In the genomic region with DNA sequence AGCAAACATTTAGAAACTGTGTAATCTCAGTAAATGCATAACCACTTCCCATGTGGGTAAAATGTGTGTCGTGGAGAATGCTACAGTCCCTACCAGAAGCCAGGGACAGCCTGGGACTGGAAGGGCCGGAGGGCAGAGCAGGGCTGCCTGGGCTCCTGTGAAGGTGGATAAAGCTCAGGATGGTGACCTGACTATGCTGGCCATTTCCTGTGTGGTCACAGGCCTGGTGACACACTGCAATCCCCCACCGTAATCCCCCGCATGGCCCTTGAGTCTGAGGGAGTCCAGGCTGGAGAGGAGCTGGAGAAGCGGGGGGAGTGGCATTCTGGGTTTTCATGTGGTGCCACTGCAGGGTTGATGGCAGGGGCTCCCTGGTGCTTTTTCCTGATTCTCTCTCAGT, we compare ENCODE assay signal across 31 cellular contexts.
"Had no signal": no experiment of that assay in that cellular context is flagged by ENCODE, and none has a peak within 500 bp of the region (broad histone marks: within the 10 kb centered on the region; RNA-seq: fewer than 3 reads in every experiment).

No MANE protein-coding gene starts in this region.

- H3K27ac Mint-ChIP-seq: activated CD4-positive, alpha-beta memory T cell treated with anti-CD3 and anti-CD28 coated beads for 36 hours; activated CD4-positive, alpha-beta T cell treated with anti-CD3 and anti-CD28 coated beads for 36 hours; activated CD4-positive, alpha-beta T cell treated with anti-CD3 and anti-CD28 coated beads, Interleukin-2, amount 10 ng/mL, durations not matched to agents 24 days and 14 days; activated CD8-positive, alpha-beta memory T cell treated with anti-CD3 and anti-CD28 coated beads, Interleukin-2, amount 10 ng/mL, durations not matched to agents 7 days and 5 days; activated CD8-positive, alpha-beta T cell treated with anti-CD3 and anti-CD28 coated beads, Interleukin-2, amount 10 ng/mL, durations not matched to agents 7 days and 5 days; activated naive CD4-positive, alpha-beta T cell treated with anti-CD3 and anti-CD28 coated beads for 36 hours; activated naive CD4-positive, alpha-beta T cell treated with anti-CD3 and anti-CD28 coated beads, Interleukin-2, amount 50 U/mL, for 24 hours; activated naive CD8-positive, alpha-beta T cell treated with anti-CD3 and anti-CD28 coated beads for 36 hours; activated naive CD8-positive, alpha-beta T cell treated with anti-CD3 and anti-CD28 coated beads, Interleukin-2, amount 50 U/mL, for 24 hours; activated T-helper 1 cell treated with anti-CD3 and anti-CD28 coated beads, Interleukin-12 subunit alpha, Interleukin-12 subunit beta, Interleukin-2, Interleukin-4 antibody, amounts not matched to agents 30 ng/mL and 10 ng/mL and 1 ng/mL, durations not matched to agents 14 hours and 24 hours and 36 hours; activated T-helper 2 cell treated with anti-CD3 and anti-CD28 coated beads, Interferon-gamma antibody, Interleukin-2, Interleukin-4, amounts not matched to agents 10 μg/mL and 5 μg/mL and 100 μg/mL, durations not matched to agents 14 hours and 24 hours and 36 hours; effector memory CD8-positive, alpha-beta T cell had no signal

- H3K4me3 ChIP-seq: adrenal gland, body of pancreas, esophagus squamous epithelium, gastroesophageal sphincter had no signal

- ATAC-seq: activated CD4-positive, alpha-beta T cell treated with anti-CD3 and anti-CD28 coated beads for 36 hours; activated CD8-positive, alpha-beta memory T cell treated with anti-CD3 and anti-CD28 coated beads, Interleukin-2, amount 10 ng/mL, durations not matched to agents 7 days and 5 days; activated CD8-positive, alpha-beta T cell treated with anti-CD3 and anti-CD28 coated beads, Interleukin-2, amount 10 ng/mL, durations not matched to agents 7 days and 5 days; activated naive CD8-positive, alpha-beta T cell treated with anti-CD3 and anti-CD28 coated beads, Interleukin-2, amount 50 U/mL, for 24 hours; body of pancreas; effector memory CD8-positive, alpha-beta T cell; gastroesophageal sphincter had no signal

- H3K27me3 ChIP-seq: adrenal gland, body of pancreas, esophagus squamous epithelium, gastroesophageal sphincter had no signal

- H3K27me3 Mint-ChIP-seq: activated CD4-positive, alpha-beta memory T cell treated with anti-CD3 and anti-CD28 coated beads for 36 hours; activated CD4-positive, alpha-beta T cell treated with anti-CD3 and anti-CD28 coated beads for 36 hours; activated CD4-positive, alpha-beta T cell treated with anti-CD3 and anti-CD28 coated beads, Interleukin-2, amount 10 ng/mL, durations not matched to agents 24 days and 14 days; activated CD8-positive, alpha-beta memory T cell treated with anti-CD3 and anti-CD28 coated beads, Interleukin-2, amount 10 ng/mL, durations not matched to agents 7 days and 5 days; activated naive CD4-positive, alpha-beta T cell treated with anti-CD3 and anti-CD28 coated beads, Interleukin-2, amount 50 U/mL, for 24 hours; activated naive CD8-positive, alpha-beta T cell treated with anti-CD3 and anti-CD28 coated beads for 36 hours; activated naive CD8-positive, alpha-beta T cell treated with anti-CD3 and anti-CD28 coated beads, Interleukin-2, amount 50 U/mL, for 24 hours; effector memory CD8-positive, alpha-beta T cell had no signal

- H3K36me3 ChIP-seq: adrenal gland, esophagus squamous epithelium, gastroesophageal sphincter had no signal

- H3K4me1 Mint-ChIP-seq: activated CD4-positive, alpha-beta T cell treated with anti-CD3 and anti-CD28 coated beads for 36 hours; activated CD4-positive, alpha-beta T cell treated with anti-CD3 and anti-CD28 coated beads, Interleukin-2, amount 10 ng/mL, durations not matched to agents 24 days and 14 days; activated CD8-positive, alpha-beta memory T cell treated with anti-CD3 and anti-CD28 coated beads, Interleukin-2, amount 10 ng/mL, durations not matched to agents 7 days and 5 days; activated naive CD4-positive, alpha-beta T cell treated with anti-CD3 and anti-CD28 coated beads, Interleukin-2, amount 50 U/mL, for 24 hours; activated naive CD8-positive, alpha-beta T cell treated with anti-CD3 and anti-CD28 coated beads for 36 hours; activated naive CD8-positive, alpha-beta T cell treated with anti-CD3 and anti-CD28 coated beads, Interleukin-2, amount 50 U/mL, for 24 hours had no signal

- DNase-seq: activated CD4-positive, alpha-beta memory T cell treated with anti-CD3 and anti-CD28 coated beads for 36 hours; activated CD4-positive, alpha-beta T cell treated with anti-CD3 and anti-CD28 coated beads for 36 hours; activated CD4-positive, alpha-beta T cell treated with anti-CD3 and anti-CD28 coated beads, Interleukin-2, amount 10 ng/mL, durations not matched to agents 24 days and 14 days; activated CD4-positive, CD25-positive, alpha-beta regulatory T cell; activated CD4-positive, CD25-positive, alpha-beta regulatory T cell treated with anti-CD3 and anti-CD28 coated beads, Interleukin-2, amount 50 U/mL, for 72 hours; activated CD8-positive, alpha-beta memory T cell treated with anti-CD3 and anti-CD28 coated beads, Interleukin-2, amount 10 ng/mL, durations not matched to agents 7 days and 5 days; activated CD8-positive, alpha-beta memory T cell treated with anti-CD3 and anti-CD28 coated beads, Interleukin-2, amount 50 U/mL, for 4 hours; activated CD8-positive, alpha-beta T cell treated with anti-CD3 and anti-CD28 coated beads, Interleukin-2, amount 10 ng/mL, durations not matched to agents 7 days and 5 days; activated effector memory CD4-positive, alpha-beta T cell treated with anti-CD3 and anti-CD28 coated beads, Interleukin-2, amount 50 U/mL, for 16 hours; activated naive CD4-positive, alpha-beta T cell treated with anti-CD3 and anti-CD28 coated beads for 36 hours; activated naive CD8-positive, alpha-beta T cell treated with anti-CD3 and anti-CD28 coated beads for 36 hours; activated naive CD8-positive, alpha-beta T cell treated with anti-CD3 and anti-CD28 coated beads, Interleukin-2, amount 50 U/mL, for 24 hours; activated T-cell treated with anti-CD3 and anti-CD28 coated beads, Interleukin-2, amount 50 U/mL, for 1 hour; activated T-cell treated with anti-CD3 and anti-CD28 coated beads, Interleukin-2, amount 50 U/mL, for 48 hours; adrenal gland; amygdala; aorta; body of pancreas; caudate nucleus; cortex of kidney; dermis blood vessel endothelial cell; effector CD4-positive, alpha-beta T cell; effector memory CD8-positive, alpha-beta T cell; erythroblast; esophagus squamous epithelium; foreskin melanocyte; T-helper 2 cell had no signal

- H3K9me3 ChIP-seq: adrenal gland, body of pancreas, esophagus squamous epithelium, gastroesophageal sphincter had no signal

- H3K9me3 Mint-ChIP-seq: activated CD4-positive, alpha-beta memory T cell treated with anti-CD3 and anti-CD28 coated beads for 36 hours; activated CD4-positive, alpha-beta T cell treated with anti-CD3 and anti-CD28 coated beads, Interleukin-2, amount 10 ng/mL, durations not matched to agents 24 days and 14 days; activated naive CD4-positive, alpha-beta T cell treated with anti-CD3 and anti-CD28 coated beads for 36 hours; activated naive CD4-positive, alpha-beta T cell treated with anti-CD3 and anti-CD28 coated beads, Interleukin-2, amount 50 U/mL, for 24 hours; activated naive CD8-positive, alpha-beta T cell treated with anti-CD3 and anti-CD28 coated beads for 36 hours; activated naive CD8-positive, alpha-beta T cell treated with anti-CD3 and anti-CD28 coated beads, Interleukin-2, amount 50 U/mL, for 24 hours had no signal

- H3K27ac ChIP-seq: adrenal gland, body of pancreas, esophagus squamous epithelium, gastroesophageal sphincter had no signal

- H3K4me1 ChIP-seq: adrenal gland, body of pancreas, esophagus squamous epithelium, gastroesophageal sphincter had no signal

- H3K4me3 Mint-ChIP-seq: activated CD4-positive, alpha-beta memory T cell treated with anti-CD3 and anti-CD28 coated beads for 36 hours; activated CD4-positive, alpha-beta T cell treated with anti-CD3 and anti-CD28 coated beads for 36 hours; activated CD4-positive, alpha-beta T cell treated with anti-CD3 and anti-CD28 coated beads, Interleukin-2, amount 10 ng/mL, durations not matched to agents 24 days and 14 days; activated CD8-positive, alpha-beta memory T cell treated with anti-CD3 and anti-CD28 coated beads, Interleukin-2, amount 10 ng/mL, durations not matched to agents 7 days and 5 days; activated CD8-positive, alpha-beta T cell treated with anti-CD3 and anti-CD28 coated beads, Interleukin-2, amount 10 ng/mL, durations not matched to agents 7 days and 5 days; activated naive CD4-positive, alpha-beta T cell treated with anti-CD3 and anti-CD28 coated beads for 36 hours; activated naive CD4-positive, alpha-beta T cell treated with anti-CD3 and anti-CD28 coated beads, Interleukin-2, amount 50 U/mL, for 24 hours; activated naive CD8-positive, alpha-beta T cell treated with anti-CD3 and anti-CD28 coated beads for 36 hours; activated naive CD8-positive, alpha-beta T cell treated with anti-CD3 and anti-CD28 coated beads, Interleukin-2, amount 50 U/mL, for 24 hours; activated T-helper 1 cell treated with anti-CD3 and anti-CD28 coated beads, Interleukin-12 subunit alpha, Interleukin-12 subunit beta, Interleukin-2, Interleukin-4 antibody, amounts not matched to agents 30 ng/mL and 10 ng/mL and 1 ng/mL, durations not matched to agents 14 hours and 24 hours and 36 hours; effector memory CD8-positive, alpha-beta T cell had no signal

- H3K36me3 Mint-ChIP-seq: activated CD4-positive, alpha-beta memory T cell treated with anti-CD3 and anti-CD28 coated beads for 36 hours; activated CD8-positive, alpha-beta memory T cell treated with anti-CD3 and anti-CD28 coated beads, Interleukin-2, amount 10 ng/mL, durations not matched to agents 7 days and 5 days; activated naive CD4-positive, alpha-beta T cell treated with anti-CD3 and anti-CD28 coated beads, Interleukin-2, amount 50 U/mL, for 24 hours; activated naive CD8-positive, alpha-beta T cell treated with anti-CD3 and anti-CD28 coated beads for 36 hours had no signal
